ENCODE assay signal across 1 cellular context in genomic region chr16:12039330-12039660, GRCh38.
TF ChIP-seq lines count a peak whose summit lies in the region.

No MANE protein-coding gene starts in this region.

TF ChIP-seq in HepG2, 621 proteins besides CTCF, POLR2A, EP300 and RAD21:
- TF ChIP-seq ZNF644 (CRISPR knock-in tag; IDR thresholded peaks at IDR 0.05; ENCODE audit: low read depth), result 0 out of 2 replicates have a peak, but pooled peaks have one; percentile 7
- TF ChIP-seq, protein P1, sequence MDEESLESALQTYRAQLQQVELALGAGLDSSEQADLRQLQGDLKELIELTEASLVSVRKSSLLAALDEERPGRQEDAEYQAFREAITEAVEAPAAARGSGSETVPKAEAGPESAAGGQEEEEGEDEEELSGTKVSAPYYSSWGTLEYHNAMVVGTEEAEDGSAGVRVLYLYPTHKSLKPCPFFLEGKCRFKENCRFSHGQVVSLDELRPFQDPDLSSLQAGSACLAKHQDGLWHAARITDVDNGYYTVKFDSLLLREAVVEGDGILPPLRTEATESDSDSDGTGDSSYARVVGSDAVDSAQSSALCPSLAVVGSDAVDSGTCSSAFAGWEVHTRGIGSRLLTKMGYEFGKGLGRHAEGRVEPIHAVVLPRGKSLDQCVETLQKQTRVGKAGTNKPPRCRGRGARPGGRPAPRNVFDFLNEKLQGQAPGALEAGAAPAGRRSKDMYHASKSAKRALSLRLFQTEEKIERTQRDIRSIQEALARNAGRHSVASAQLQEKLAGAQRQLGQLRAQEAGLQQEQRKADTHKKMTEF (CRISPR knock-in tag; IDR thresholded peaks at IDR 0.05), result peak; percentile 71
- TF ChIP-seq ZFX (CRISPR knock-in tag; IDR thresholded peaks at IDR 0.05; ENCODE audit: low read depth), result 0 out of 2 replicates have a peak, but pooled peaks have one; percentile 14
- 0 out of 2 replicates have a peak, but pooled peaks have one; percentile 26 for TF ChIP-seq PHF21A (CRISPR knock-in tag; IDR thresholded peaks at IDR 0.05)
- TF ChIP-seq FOSL2 (CRISPR knock-in tag; IDR thresholded peaks at IDR 0.05), result peak; percentile 37; the same call in 1 of the 2 replicates
- TF ChIP-seq DMAP1 (CRISPR knock-in tag; IDR thresholded peaks at IDR 0.05), result peak; percentile 24; the same call in 1 of the 2 replicates
- TF ChIP-seq ZNF331 (CRISPR knock-in tag; IDR thresholded peaks at IDR 0.05), result peak; percentile 34; the same call in 1 of the 2 replicates
- 0 out of 2 replicates have a peak, but pooled peaks have one; percentile 7 for TF ChIP-seq IRF2 (CRISPR knock-in tag; IDR thresholded peaks at IDR 0.05)
- TF ChIP-seq MED1 (CRISPR knock-in tag; IDR thresholded peaks at IDR 0.05), result peak; percentile 27; the same call in 1 of the 2 replicates
TF ChIP-seq in HepG2: peak in this region for 9; not testable (repeated sequence) for 612.
